8 cellular contexts compared by ENCODE assay signal in the genomic region with DNA sequence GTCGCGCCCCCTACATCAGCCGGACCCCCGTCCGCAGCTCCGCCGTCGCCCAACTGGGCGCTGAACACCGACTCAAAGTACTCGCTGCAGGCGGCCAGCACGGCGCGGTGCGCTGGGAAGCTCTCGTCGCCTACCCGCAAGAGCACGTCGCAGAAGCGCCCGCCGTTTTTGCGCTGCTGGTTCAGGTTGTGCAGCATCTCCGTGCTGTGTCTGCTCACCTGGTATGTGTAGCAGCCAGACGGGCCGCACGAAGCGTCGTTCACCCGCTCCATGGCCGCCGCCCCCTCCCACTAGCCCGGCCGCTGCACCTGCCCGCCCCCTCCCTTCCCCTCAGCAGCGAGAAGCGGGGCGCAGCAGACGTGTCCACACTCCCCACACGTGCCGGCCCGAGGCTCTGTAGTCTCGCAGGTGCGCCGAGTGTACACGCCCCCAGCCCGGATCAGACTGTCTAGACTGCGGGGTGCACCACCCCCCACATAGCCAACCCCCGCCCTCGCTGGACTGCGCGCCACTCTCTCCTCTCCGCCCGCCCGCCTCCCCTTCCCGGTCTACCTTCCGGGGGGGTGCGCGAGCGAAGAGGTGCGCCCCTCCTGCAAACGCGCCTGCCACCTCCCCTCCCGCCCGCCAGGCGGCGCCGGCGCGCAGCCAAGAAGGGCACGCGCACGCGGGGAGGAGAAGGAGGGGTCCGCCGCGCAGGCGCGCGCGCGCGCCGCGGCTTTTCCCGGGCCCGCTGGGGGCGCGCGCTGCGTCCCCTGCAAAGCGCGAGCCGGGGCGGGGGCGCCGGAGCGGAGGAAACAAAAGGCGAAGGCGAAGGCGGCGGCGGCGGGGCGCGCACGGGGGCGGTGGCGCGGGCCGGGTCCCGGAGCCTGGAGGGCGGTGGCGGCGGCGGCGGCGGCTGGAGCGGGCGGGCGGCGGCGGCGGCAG. TPM values are rescaled to one million over a fixed set of nuclear protein-coding genes. Genes with fewer than 3 reads are reported as not detected.
A peak's percentile ranks its signal among the peaks of the same experiment; 100 is the strongest.
DNase-seq lines count a peak whose midpoint lies in the region; ATAC-seq and TF ChIP-seq lines count a peak whose summit lies in the region.

No MANE protein-coding gene starts in this region.

- H3K9me3 Mint-ChIP-seq in HFFc6: no peaks in the 10 kb centered on the region

- H3K27me3 ChIP-seq in right cardiac atrium (ENCODE audit: control insufficient read depth, insufficient read depth) (no peaks in the 10 kb centered on the region), uterus (no peaks in the 10 kb centered on the region)

- no peak overlapping the region for H3K27ac Mint-ChIP-seq in HFFc6
- H3K27ac Mint-ChIP-seq in T-helper 17 cell: peak overlapping the region; percentile 88

- DNase-seq in GDM1 (lab: John Stamatoyannopoulos, UW) (peak; percentile 78), HFFc6 (peak; percentile 45), NCI-H1417 (lab: John Stamatoyannopoulos, UW) (peak; percentile 88 to 90 (median 89)), T-helper 17 cell (peak; percentile 86 to 91 (median 89)), amygdala (lab: John Stamatoyannopoulos, UW) (peak in 49 of 56 donors; percentile 38 to 93 (median 75)), right cardiac atrium (peak; percentile 86 to 96 (median 95)), putamen (ENCODE audit: low spot score) (peak; percentile 91), uterus (peak; percentile 77 to 84)

- peaks cover 26% of the 10 kb centered on the region for H3K4me1 Mint-ChIP-seq in HFFc6 (ENCODE audit: low read depth)
- H3K4me1 Mint-ChIP-seq in T-helper 17 cell: peaks cover 41% of the 10 kb centered on the region

- ATAC-seq in T-helper 17 cell (peak; percentile 69), right cardiac atrium (peak; percentile 58 to 60)

- no peaks in the 10 kb centered on the region for H3K36me3 ChIP-seq in uterus

- H3K27me3 Mint-ChIP-seq in HFFc6 (ENCODE audit: insufficient read depth): no peaks in the 10 kb centered on the region
- H3K27me3 Mint-ChIP-seq in T-helper 17 cell: no peaks in the 10 kb centered on the region

- TF ChIP-seq POLR2A in uterus (IDR thresholded peaks at IDR 0.05): peak; percentile 29 to 47

- H3K9me3 ChIP-seq in T-helper 17 cell (ENCODE audit: control insufficient read depth, low read length, poor library complexity, severe bottlenecking): no peaks in the 10 kb centered on the region
- no peaks in the 10 kb centered on the region for H3K9me3 ChIP-seq in right cardiac atrium (ENCODE audit: control insufficient read depth, low read length)
- no peaks in the 10 kb centered on the region for H3K9me3 ChIP-seq in uterus

- intact Hi-C loops in right cardiac atrium (cut with DNase I): loop anchor here in 2 of 4 donors (5.0 to 10.0 kb wide), 2 partner anchors 52 to 289 kb away; a partner anchor contains a TSS
- intact Hi-C loops in uterus (cut with DNase I; ENCODE audit: low total_unique reads): no loop called here

- TF ChIP-seq CTCF in HFFc6 (IDR thresholded peaks at IDR 0.05) (peak; percentile 84), uterus (IDR thresholded peaks at IDR 0.05) (peak; percentile 68 to 98 (median 94))

- H3K4me3 ChIP-seq in right cardiac atrium (ENCODE audit: low read length): peak overlapping the region; percentile 82
- peak overlapping the region; percentile 64 to 84 for H3K4me3 ChIP-seq in uterus

- peak overlapping the region; percentile 85 for H3K27ac ChIP-seq in right cardiac atrium (ENCODE audit: low read length)
- peak overlapping the region; percentile 90 to 93 for H3K27ac ChIP-seq in uterus

- peak overlapping the region; percentile 80 for H3K4me3 Mint-ChIP-seq in HFFc6
- H3K4me3 Mint-ChIP-seq in T-helper 17 cell: peak overlapping the region; percentile 89

- H3K4me1 ChIP-seq in right cardiac atrium (ENCODE audit: control insufficient read depth, insufficient read depth, low read length): peaks cover 5% of the 10 kb centered on the region
- H3K4me1 ChIP-seq in uterus: peaks cover 0 to 27% of the 10 kb centered on the region in 2 donors

- WGBS in right cardiac atrium: 2% methylated on average over 125 of the region's 126 CpGs

- H3K36me3 Mint-ChIP-seq in HFFc6 (ENCODE audit: low read depth) (peaks cover 17% of the 10 kb centered on the region), T-helper 17 cell (ENCODE audit: low read depth) (no peaks in the 10 kb centered on the region)

RNA-seq across cellular contexts. Expression of a gene that starts 0.6 kb away (rescaled TPM):
- 10 to 100 TPM; 12.4 to 16.0 (median 13.9) TPM for total RNA-seq in HFFc6 (2021; fragmentation: NEBNext Ultra II Directional; extraction: Animal tissue kit (Norgen Biotek cat#: 25700))
- total RNA-seq in T-helper 17 cell (10 to 100 TPM; 35.0 to 38.9 TPM), right cardiac atrium (10 to 100 TPM; 12.2 to 16.4 (median 14.4) TPM), uterus (10 to 100 TPM in 3 of 4 donors, 1 to 10 TPM in 1; 9.2 to 38.8 (median 25.1) TPM)
- 8.4 TPM for polyA plus RNA-seq in right cardiac atrium

RNA-seq across cellular contexts. Expression of a gene that starts 53.3 kb away (rescaled TPM):
- 10 to 100 TPM in 1 of 6 experiments, 1 to 10 TPM in 5; 8.3 to 11.3 (median 8.9) TPM for total RNA-seq in HFFc6 (2021; fragmentation: NEBNext Ultra II Directional; extraction: Animal tissue kit (Norgen Biotek cat#: 25700))
- total RNA-seq in T-helper 17 cell (100 to 1,000 TPM; 388 to 426 TPM), right cardiac atrium (10 to 100 TPM in 2 of 4 donors, 1 to 10 TPM in 2; 5.9 to 17.6 (median 10.8) TPM), uterus (10 to 100 TPM; 12.7 to 35.1 (median 24.7) TPM)
- 14.0 TPM for polyA plus RNA-seq in right cardiac atrium

RNA-seq across cellular contexts. Expression of a gene that starts 53.8 kb away (rescaled TPM):
- 10 to 100 TPM; 63.7 to 74.9 (median 66.4) TPM for total RNA-seq in HFFc6 (2021; fragmentation: NEBNext Ultra II Directional; extraction: Animal tissue kit (Norgen Biotek cat#: 25700))
- total RNA-seq in T-helper 17 cell (10 to 100 TPM; 33.2 to 50.9 TPM), right cardiac atrium (10 to 100 TPM; 53.5 to 73.3 (median 62.5) TPM), uterus (10 to 100 TPM in 3 of 4 donors, 1 to 10 TPM in 1; 9.2 to 98.2 (median 40.9) TPM)
- 48.0 TPM for polyA plus RNA-seq in right cardiac atrium

Comparison
In these comparisons a context has a peak if more than half of its experiments do, and no peak if none do; other contexts are left out.
1. Peak in every context shown above with its lines: DNase-seq, ATAC-seq, H3K4me3 ChIP-seq and H3K27ac ChIP-seq.
2. DNase-seq: peak in every context shown above with its lines; median percentile 95 in right cardiac atrium; 91 in putamen; 89 in NCI-H1417; 89 in T-helper 17 cell; 80 in uterus; 78 in GDM1; 75 in amygdala; 45 in HFFc6.
3. RNA of a gene that starts 53.3 kb away (total RNA-seq): 388 to 426 TPM in T-helper 17 cell; 12.7 to 35.1 TPM in uterus, 5.9 to 17.6 TPM in right cardiac atrium and 8.3 to 11.3 TPM in HFFc6; every median in the first group is over 10 times any median in the second.